18 cellular contexts compared by ENCODE assay signal in the genomic region with DNA sequence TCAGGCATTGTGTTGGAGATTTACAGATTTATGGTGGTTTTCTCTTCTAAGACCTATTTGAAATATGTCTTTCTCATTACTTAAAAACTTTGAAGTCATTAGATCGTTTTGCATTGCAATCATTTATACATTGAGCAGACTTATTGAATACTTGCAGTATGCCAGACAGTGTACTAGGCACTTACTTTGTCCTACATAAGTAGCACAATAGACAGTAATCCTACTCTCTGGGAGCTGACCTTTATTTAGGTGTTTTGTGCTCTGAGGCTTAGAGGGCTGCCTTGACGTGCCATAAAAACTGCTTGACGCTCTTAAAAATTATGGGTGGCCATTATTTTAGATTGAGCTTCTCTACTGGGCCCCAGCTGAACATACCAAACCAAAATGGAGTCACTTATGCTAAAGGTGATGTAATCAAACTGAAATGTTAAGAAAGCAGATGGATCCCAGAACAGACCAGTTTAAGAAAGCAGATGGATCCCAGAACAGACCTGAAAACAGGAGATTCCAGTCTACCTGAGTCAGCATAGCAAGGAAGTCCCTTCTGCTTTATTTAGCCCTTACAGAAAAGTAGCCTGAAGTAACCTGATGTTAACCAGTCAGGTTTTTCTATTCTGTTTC. TPM values are rescaled to one million over a fixed set of nuclear protein-coding genes. Genes with fewer than 3 reads are reported as not detected.
A peak's percentile ranks its signal among the peaks of the same experiment; 100 is the strongest.
DNase-seq lines count a peak whose midpoint lies in the region; TF ChIP-seq lines count a peak whose summit lies in the region.
"Had no signal": no experiment of that assay in that cellular context is flagged by ENCODE, and none has a peak within 500 bp of the region (broad histone marks: within the 10 kb centered on the region; RNA-seq: fewer than 3 reads in every experiment).

No MANE protein-coding gene starts in this region.

- H3K9me3 Mint-ChIP-seq in activated naive CD8-positive, alpha-beta T cell treated with anti-CD3 and anti-CD28 coated beads for 36 hours: no peaks in the 10 kb centered on the region
- H3K9me3 Mint-ChIP-seq in Calu3 (ENCODE audit: low read depth, unreplicated experiment): no peaks in the 10 kb centered on the region

- peak; percentile 16 for DNase-seq in AG10803 (ENCODE audit: low read depth)
- peak; percentile 38 for DNase-seq in dermis blood vessel endothelial cell
- peak; percentile 75 for DNase-seq in kidney tubule cell (ENCODE audit: low spot score)
- no peak for DNase-seq in activated naive CD8-positive, alpha-beta T cell treated with anti-CD3 and anti-CD28 coated beads for 36 hours
- no peak for DNase-seq in activated naive CD4-positive, alpha-beta T cell treated with Interleukin-2 at 50 U/mL for 16 hours
- DNase-seq in activated CD4-positive, alpha-beta T cell treated with anti-CD3 and anti-CD28 coated beads, Interleukin-2, amount 50 U/mL, for 1 hour: no peak
- no peak for DNase-seq in Calu3
- DNase-seq: activated CD4-positive, alpha-beta T cell treated with anti-CD3 and anti-CD28 coated beads for 1 hour; colonic mucosa; mucosa of descending colon; NCI-H1048; NCI-H2227 treated with DMSO at 0.1 percent for 48 hours; stimulated activated CD4-positive, alpha-beta T cell treated with anti-CD3 and anti-CD28 coated beads, Interleukin-15, amount 100 ng/mL, for 24 hours; T-helper 1 cell had no signal

- peaks cover 59% of the 10 kb centered on the region for H3K4me1 Mint-ChIP-seq in activated naive CD8-positive, alpha-beta T cell treated with anti-CD3 and anti-CD28 coated beads for 36 hours
- H3K4me1 Mint-ChIP-seq in Calu3 (ENCODE audit: low read depth, unreplicated experiment): no peaks in the 10 kb centered on the region

- peak overlapping the region; percentile 61 for H3K27ac ChIP-seq in HUES64 (ENCODE audit: low read depth, low read length)
- H3K27ac ChIP-seq: colonic mucosa had no signal

- peaks cover 43% of the 10 kb centered on the region for H3K4me1 ChIP-seq in HUES64 (ENCODE audit: insufficient read depth, low read length)
- H3K4me1 ChIP-seq: colonic mucosa had no signal

- H3K4me3 ChIP-seq in AG10803 (ENCODE audit: low read length) (no peak overlapping the region), HUES64 (ENCODE audit: low read length) (no peak overlapping the region)
- H3K4me3 ChIP-seq: colonic mucosa, mucosa of descending colon had no signal

- BruUV-seq in Calu3 (replicated peaks; lab: Mats Ljungman, UMichigan): no TSS peak

- CTCF ChIA-PET in Calu3 (lab: Charles Lee): no interaction called here

- no peaks in the 10 kb centered on the region for H3K27me3 Mint-ChIP-seq in activated naive CD8-positive, alpha-beta T cell treated with anti-CD3 and anti-CD28 coated beads for 36 hours
- H3K27me3 Mint-ChIP-seq in Calu3 (ENCODE audit: unreplicated experiment): no peaks in the 10 kb centered on the region

- intact Hi-C loops in Calu3 (cut with micrococcal nuclease; ENCODE audit: unreplicated experiment): no loop called here

- no peak overlapping the region for H3K4me3 Mint-ChIP-seq in activated naive CD8-positive, alpha-beta T cell treated with anti-CD3 and anti-CD28 coated beads for 36 hours
- H3K4me3 Mint-ChIP-seq in Calu3 (ENCODE audit: low read depth, unreplicated experiment): no peak overlapping the region

- H3K27me3 ChIP-seq in HUES64 (ENCODE audit: insufficient read depth, low read length): no peaks in the 10 kb centered on the region
- H3K27me3 ChIP-seq: colonic mucosa had no signal

- H3K36me3 ChIP-seq in HUES64 (ENCODE audit: insufficient read depth, low read length): no peaks in the 10 kb centered on the region
- H3K36me3 ChIP-seq: colonic mucosa had no signal

- peaks cover 9% of the 10 kb centered on the region for H3K36me3 Mint-ChIP-seq in activated naive CD8-positive, alpha-beta T cell treated with anti-CD3 and anti-CD28 coated beads for 36 hours
- H3K36me3 Mint-ChIP-seq in Calu3 (ENCODE audit: insufficient read depth, unreplicated experiment): peaks cover 5% of the 10 kb centered on the region

- 0 out of 2 replicates have a peak overlapping the region, but pooled peaks have one; percentile 6 for H3K9ac ChIP-seq in HUES64 (ENCODE audit: low read depth, low read length)

- 79% methylated on average over 3 of the region's 3 CpGs for WGBS in HUES64

- no peak overlapping the region for H3K27ac Mint-ChIP-seq in activated naive CD8-positive, alpha-beta T cell treated with anti-CD3 and anti-CD28 coated beads for 36 hours
- no peak overlapping the region for H3K27ac Mint-ChIP-seq in Calu3 (ENCODE audit: unreplicated experiment)

- H3K9me3 ChIP-seq in HUES64 (ENCODE audit: insufficient read depth, low read depth, low read length): no peaks in the 10 kb centered on the region
- H3K9me3 ChIP-seq: colonic mucosa, mucosa of descending colon had no signal

- TF ChIP-seq CTCF in AG10803 (conservative IDR thresholded peaks at IDR 0.05; ENCODE audit: low read length) (no peak), Calu3 (IDR thresholded peaks at IDR 0.05; ENCODE audit: unreplicated experiment) (no peak)

RNA-seq across cellular contexts. Expression of a gene that starts 42.4 kb away (rescaled TPM):
- not detected for polyA plus RNA-seq in HUES64 (2013, experiment 1 of 2)
- polyA plus RNA-seq in HUES64 (2013, experiment 2 of 2): not detected
- total RNA-seq in dermis blood vessel endothelial cell: 0.51 TPM in 1 of 2 replicates, not detected in the other
- total RNA-seq in activated naive CD8-positive, alpha-beta T cell treated with anti-CD3 and anti-CD28 coated beads for 36 hours: under 1 TPM in 1 of 2 experiments, not detected in 1; 0.34 TPM
- not detected in 2 replicates for total RNA-seq in Calu3 (2022)
- total RNA-seq: temporal lobe had no signal
- polyA plus RNA-seq: adipose tissue, AG04450 had no signal

Comparison
In these comparisons a context has a peak if more than half of its experiments do, and no peak if none do; other contexts are left out.
1. DNase-seq: peak in AG10803 (single experiment), dermis blood vessel endothelial cell (single experiment) and kidney tubule cell (single experiment); none in activated naive CD8-positive, alpha-beta T cell treated with anti-CD3 and anti-CD28 coated beads for 36 hours (single experiment), activated naive CD4-positive, alpha-beta T cell treated with Interleukin-2 at 50 U/mL for 16 hours (single experiment), activated CD4-positive, alpha-beta T cell treated with anti-CD3 and anti-CD28 coated beads, Interleukin-2, amount 50 U/mL, for 1 hour (single experiment) and Calu3 (single experiment).